In genomic region chr6:142055219-142055618, GRCh38 we compare ENCODE assay signal across 16 cellular contexts.
DNase-seq lines count a peak whose midpoint lies in the region; ATAC-seq and TF ChIP-seq lines count a peak whose summit lies in the region.
"Had no signal": no experiment of that assay in that cellular context is flagged by ENCODE, and none has a peak within 500 bp of the region (broad histone marks: within the 10 kb centered on the region; RNA-seq: fewer than 3 reads in every experiment).

No MANE protein-coding gene starts in this region.

- TF ChIP-seq POLR2A in GM18505 (IDR thresholded peaks at IDR 0.05; ENCODE audit: borderline replicate concordance, extremely low read depth, insufficient read depth, insufficient read length), result no peak

- H3K4me3 Mint-ChIP-seq in stimulated activated naive B cell treated with anti-CD40 and anti-IgM and Interleukin-4, amounts not matched to agents 10 μg/mL and 1 μg/mL and 100 μg/mL, for 72 hours, result no peak overlapping the region
- H3K4me3 Mint-ChIP-seq: stimulated activated memory B cell treated with anti-CD40 and anti-IgM and Interleukin-4, amounts not matched to agents 10 μg/mL and 1 μg/mL and 100 μg/mL, for 72 hours had no signal

- ATAC-seq in GM18505 (IDR thresholded peaks at IDR 0.05; ENCODE audit: unreplicated experiment), result peak; percentile 60
- ATAC-seq in GM19452 (IDR thresholded peaks at IDR 0.05; ENCODE audit: unreplicated experiment), result peak; percentile 85
- ATAC-seq in HG02759 (IDR thresholded peaks at IDR 0.05; ENCODE audit: unreplicated experiment), result peak; percentile 92
- peak; percentile 98 for ATAC-seq in HG03196 (IDR thresholded peaks at IDR 0.05; ENCODE audit: unreplicated experiment)
- ATAC-seq in stimulated activated naive B cell treated with anti-CD40 and anti-IgM and Interleukin-4, amounts not matched to agents 10 μg/mL and 1 μg/mL and 100 μg/mL, for 72 hours (replicated peaks), result no peak
- ATAC-seq: esophagus mucosa; heart right ventricle; left lobe of liver; stimulated activated memory B cell treated with anti-CD40 and anti-IgM and Interleukin-4, amounts not matched to agents 10 μg/mL and 1 μg/mL and 100 μg/mL, for 72 hours had no signal

- H3K4me1 Mint-ChIP-seq in stimulated activated naive B cell treated with anti-CD40 and anti-IgM and Interleukin-4, amounts not matched to agents 10 μg/mL and 1 μg/mL and 100 μg/mL, for 72 hours, result no peaks in the 10 kb centered on the region
- H3K4me1 Mint-ChIP-seq: stimulated activated memory B cell treated with anti-CD40 and anti-IgM and Interleukin-4, amounts not matched to agents 10 μg/mL and 1 μg/mL and 100 μg/mL, for 72 hours had no signal

- no peaks in the 10 kb centered on the region for H3K27me3 Mint-ChIP-seq in stimulated activated naive B cell treated with anti-CD40 and anti-IgM and Interleukin-4, amounts not matched to agents 10 μg/mL and 1 μg/mL and 100 μg/mL, for 72 hours
- H3K27me3 Mint-ChIP-seq: stimulated activated memory B cell treated with anti-CD40 and anti-IgM and Interleukin-4, amounts not matched to agents 10 μg/mL and 1 μg/mL and 100 μg/mL, for 72 hours had no signal

- no peaks in the 10 kb centered on the region for H3K36me3 Mint-ChIP-seq in stimulated activated naive B cell treated with anti-CD40 and anti-IgM and Interleukin-4, amounts not matched to agents 10 μg/mL and 1 μg/mL and 100 μg/mL, for 72 hours
- H3K36me3 Mint-ChIP-seq: stimulated activated memory B cell treated with anti-CD40 and anti-IgM and Interleukin-4, amounts not matched to agents 10 μg/mL and 1 μg/mL and 100 μg/mL, for 72 hours had no signal

- DNase-seq in amniotic stem cell (lab: John Stamatoyannopoulos, UW), result no peak
- no peak for DNase-seq in midbrain (lab: John Stamatoyannopoulos, UW)
- DNase-seq in stimulated activated naive B cell treated with anti-CD40 and anti-IgM and Interleukin-4, amounts not matched to agents 10 μg/mL and 1 μg/mL and 100 μg/mL, for 72 hours, result no peak
- no peak for DNase-seq in NCI-H1436 (lab: John Stamatoyannopoulos, UW)
- DNase-seq: activated CD4-positive, alpha-beta T cell treated with anti-CD3 and anti-CD28 coated beads for 48 hours; anterior cingulate cortex; heart right ventricle; NCI-H187; stimulated activated CD4-positive, alpha-beta T cell treated with anti-CD3 and anti-CD28 coated beads, Interleukin-2, amount 100 ng/mL, for 24 hours had no signal

- no peak overlapping the region for H3K27ac Mint-ChIP-seq in stimulated activated naive B cell treated with anti-CD40 and anti-IgM and Interleukin-4, amounts not matched to agents 10 μg/mL and 1 μg/mL and 100 μg/mL, for 72 hours
- H3K27ac Mint-ChIP-seq: stimulated activated memory B cell treated with anti-CD40 and anti-IgM and Interleukin-4, amounts not matched to agents 10 μg/mL and 1 μg/mL and 100 μg/mL, for 72 hours had no signal

- H3K9me3 Mint-ChIP-seq in stimulated activated naive B cell treated with anti-CD40 and anti-IgM and Interleukin-4, amounts not matched to agents 10 μg/mL and 1 μg/mL and 100 μg/mL, for 72 hours, result peaks cover 15 to 19% of the 10 kb centered on the region in 2 donors

Comparison
In these comparisons a context has a peak if more than half of its experiments do, and no peak if none do; other contexts are left out.
1. ATAC-seq: peak in GM18505 (single experiment), GM19452 (single experiment), HG02759 (single experiment) and HG03196 (single experiment); none in stimulated activated naive B cell treated with anti-CD40 and anti-IgM and Interleukin-4, amounts not matched to agents 10 μg/mL and 1 μg/mL and 100 μg/mL, for 72 hours (0 of 2).